8 cellular contexts compared by ENCODE assay signal in genomic region chr3:52685285-52685704, GRCh38. TPM values are rescaled to one million over a fixed set of nuclear protein-coding genes. Genes with fewer than 3 reads are reported as not detected.
DNase-seq lines count a peak whose midpoint lies in the region; ATAC-seq, FAIRE-seq and TF ChIP-seq lines count a peak whose summit lies in the region.

No MANE protein-coding gene starts in this region.

- CTCF ChIA-PET in OCI-LY7 (lab: Charles Lee; ENCODE audit: unreplicated experiment), result no interaction called here

- H3K27ac ChIP-seq in HUES64 (ENCODE audit: low read depth, low read length) (peak overlapping the region; percentile 94), OCI-LY7 (ENCODE audit: low read depth, low read length, poor library complexity, severe bottlenecking) (peak overlapping the region; percentile 81), esophagus squamous epithelium (peak overlapping the region; percentile 91 to 100 (median 97))

- H3K27me3 Mint-ChIP-seq in activated T-cell treated with anti-CD3 and anti-CD28 coated beads, Interleukin-2, amount 50 U/mL, for 72 hours (ENCODE audit: low read depth), result no peaks in the 10 kb centered on the region
- no peaks in the 10 kb centered on the region for H3K27me3 Mint-ChIP-seq in naive B cell
- H3K27me3 Mint-ChIP-seq in stimulated activated memory B cell treated with anti-CD40 and anti-IgM and Interleukin-4, amounts not matched to agents 10 μg/mL and 1 μg/mL and 100 μg/mL, for 72 hours, result no peaks in the 10 kb centered on the region

- H3K4me3 Mint-ChIP-seq in activated T-cell treated with anti-CD3 and anti-CD28 coated beads, Interleukin-2, amount 50 U/mL, for 72 hours, result peak overlapping the region; percentile 77 to 82
- H3K4me3 Mint-ChIP-seq in naive B cell, result peak overlapping the region; percentile 85 to 99 (median 94)
- H3K4me3 Mint-ChIP-seq in stimulated activated memory B cell treated with anti-CD40 and anti-IgM and Interleukin-4, amounts not matched to agents 10 μg/mL and 1 μg/mL and 100 μg/mL, for 72 hours, result peak overlapping the region; percentile 94

- H3K9ac ChIP-seq in HUES64 (ENCODE audit: low read depth, low read length), result peak overlapping the region; percentile 99

- intact Hi-C loops in OCI-LY7 (cut with micrococcal nuclease; ENCODE audit: unreplicated experiment), result loop anchor here (1.0 to 5.0 kb wide), 4 partner anchors 21 to 362 kb away; partner anchors contain the start of genes NISCH, SFMBT1, SPCS1 and UQCC5
- intact Hi-C loops in esophagus squamous epithelium (cut with DNase I), result loop anchor here (10.0 kb wide), 1 partner anchor 150 kb away; the partner anchor contains the start of genes NT5DC2 and UQCC5

- H3K27ac Mint-ChIP-seq in activated T-cell treated with anti-CD3 and anti-CD28 coated beads, Interleukin-2, amount 50 U/mL, for 72 hours, result peak overlapping the region; percentile 97
- H3K27ac Mint-ChIP-seq in naive B cell, result peak overlapping the region; percentile 96 to 99 (median 97)
- peak overlapping the region; percentile 94 for H3K27ac Mint-ChIP-seq in stimulated activated memory B cell treated with anti-CD40 and anti-IgM and Interleukin-4, amounts not matched to agents 10 μg/mL and 1 μg/mL and 100 μg/mL, for 72 hours

- no peaks in the 10 kb centered on the region for H3K9me2 ChIP-seq in OCI-LY7 (ENCODE audit: insufficient read depth, low read length)

- no peak for TF ChIP-seq POLR2A in esophagus squamous epithelium (IDR thresholded peaks at IDR 0.05)

- DNase-seq in D721Med (ENCODE audit: insufficient read length, low spot score), result peak; percentile 73
- peak; percentile 88 for DNase-seq in OCI-LY7 (ENCODE audit: low spot score)
- DNase-seq in activated T-cell treated with anti-CD3 and anti-CD28 coated beads, Interleukin-2, amount 50 U/mL, for 72 hours, result peak; percentile 90 to 91
- no peak for DNase-seq in esophagus squamous epithelium (lab: John Stamatoyannopoulos, UW)
- peak; percentile 83 for DNase-seq in naive B cell

- peak overlapping the region; percentile 91 for H3K4me3 ChIP-seq in HUES64 (ENCODE audit: low read length)
- peak overlapping the region; percentile 94 for H3K4me3 ChIP-seq in OCI-LY7 (ENCODE audit: low read depth, low read length, poor library complexity, severe bottlenecking)
- H3K4me3 ChIP-seq in esophagus squamous epithelium, result peak overlapping the region; percentile 49 to 90 (median 72)

- peaks cover 31% of the 10 kb centered on the region; the same call in 1 of the 2 replicates for H4K20me1 ChIP-seq in OCI-LY7 (ENCODE audit: insufficient read depth, low read length)

- no peak for FAIRE-seq in D721Med (lab: Jason Lieb, UNC)

- POLR2A ChIA-PET in OCI-LY7 (lab: Charles Lee), result interaction anchor here (0.6 to 1.0 kb wide), 5 partner anchors 21 to 1244 kb away, joined by 3 to 4 read pairs (median 3); partner anchors contain the start of genes GLT8D1 and SPCS1

- H3K9me3 ChIP-seq in HUES64 (ENCODE audit: insufficient read depth, low read depth, low read length), result no peaks in the 10 kb centered on the region
- H3K9me3 ChIP-seq in OCI-LY7 (ENCODE audit: low read length), result no peaks in the 10 kb centered on the region
- no peaks in the 10 kb centered on the region for H3K9me3 ChIP-seq in esophagus squamous epithelium

- H3K27me3 ChIP-seq in HUES64 (ENCODE audit: insufficient read depth, low read length) (no peaks in the 10 kb centered on the region), esophagus squamous epithelium (no peaks in the 10 kb centered on the region)

- H3K79me2 ChIP-seq in OCI-LY7 (ENCODE audit: insufficient read depth, low read depth, low read length), result peaks cover 89% of the 10 kb centered on the region

- H3K36me3 ChIP-seq in HUES64 (ENCODE audit: insufficient read depth, low read length), result peaks cover 54% of the 10 kb centered on the region
- H3K36me3 ChIP-seq in OCI-LY7 (ENCODE audit: insufficient read depth, low read length), result peaks cover 63% of the 10 kb centered on the region
- peaks cover 10 to 41% (median 24%) of the 10 kb centered on the region in 3 donors for H3K36me3 ChIP-seq in esophagus squamous epithelium

- under 1% methylated on average over 41 of the region's 41 CpGs for WGBS in HUES64
- WGBS in esophagus squamous epithelium, 2 donors, result 0 to 1% methylated on average over 17 to 18 of the region's 41 CpGs

- TF ChIP-seq CTCF in D721Med (IDR thresholded peaks at IDR 0.05; ENCODE audit: insufficient read depth, missing control alignments) (no peak), OCI-LY7 (conservative IDR thresholded peaks at IDR 0.05; ENCODE audit: low read length) (no peak), esophagus squamous epithelium (IDR thresholded peaks at IDR 0.05) (peak in 1 of 6 experiments; percentile 2)

- H2AFZ ChIP-seq in OCI-LY7 (ENCODE audit: low read length), result peak overlapping the region; percentile 45; the same call in 1 of the 2 replicates

- H3K36me3 Mint-ChIP-seq in activated T-cell treated with anti-CD3 and anti-CD28 coated beads, Interleukin-2, amount 50 U/mL, for 72 hours (ENCODE audit: insufficient read depth in 2 of 2), result peaks cover 19 to 38% of the 10 kb centered on the region in 2 donors
- H3K36me3 Mint-ChIP-seq in naive B cell, result peaks cover 9 to 17% of the 10 kb centered on the region in 2 donors
- H3K36me3 Mint-ChIP-seq in stimulated activated memory B cell treated with anti-CD40 and anti-IgM and Interleukin-4, amounts not matched to agents 10 μg/mL and 1 μg/mL and 100 μg/mL, for 72 hours, result peaks cover 30% of the 10 kb centered on the region

- ATAC-seq in GM21515 (IDR thresholded peaks at IDR 0.05; ENCODE audit: unreplicated experiment) (peak; percentile 63), naive B cell (ENCODE audit: low read depth in 2 of 2) (peak; percentile 76 to 80)
- ATAC-seq in activated T-cell treated with anti-CD3 and anti-CD28 coated beads, Interleukin-2, amount 50 U/mL, for 72 hours (replicated peaks in 1 of 2), result peak; percentile 79 to 86
- ATAC-seq in stimulated activated memory B cell treated with anti-CD40 and anti-IgM and Interleukin-4, amounts not matched to agents 10 μg/mL and 1 μg/mL and 100 μg/mL, for 72 hours, result peak; percentile 97

- BruUV-seq in OCI-LY7 (replicated peaks; lab: Mats Ljungman, UMichigan), result no TSS peak

- peaks cover 27% of the 10 kb centered on the region for H3K4me1 ChIP-seq in HUES64 (ENCODE audit: insufficient read depth, low read length)
- peaks cover 44% of the 10 kb centered on the region for H3K4me1 ChIP-seq in OCI-LY7 (ENCODE audit: insufficient read depth, low read length, poor library complexity, severe bottlenecking)
- peaks cover 11 to 80% (median 40%) of the 10 kb centered on the region in 3 donors for H3K4me1 ChIP-seq in esophagus squamous epithelium

- H3K4me2 ChIP-seq in OCI-LY7 (ENCODE audit: low read length), result peak overlapping the region; percentile 97

- H3K9me3 Mint-ChIP-seq in activated T-cell treated with anti-CD3 and anti-CD28 coated beads, Interleukin-2, amount 50 U/mL, for 72 hours, result no peaks in the 10 kb centered on the region
- H3K9me3 Mint-ChIP-seq in naive B cell, result no peaks in the 10 kb centered on the region
- no peaks in the 10 kb centered on the region for H3K9me3 Mint-ChIP-seq in stimulated activated memory B cell treated with anti-CD40 and anti-IgM and Interleukin-4, amounts not matched to agents 10 μg/mL and 1 μg/mL and 100 μg/mL, for 72 hours

- H3K4me1 Mint-ChIP-seq in activated T-cell treated with anti-CD3 and anti-CD28 coated beads, Interleukin-2, amount 50 U/mL, for 72 hours (ENCODE audit: low read depth), result peaks cover 90% of the 10 kb centered on the region
- H3K4me1 Mint-ChIP-seq in naive B cell, result peaks cover 15 to 50% (median 20%) of the 10 kb centered on the region in 3 donors
- peaks cover 48% of the 10 kb centered on the region for H3K4me1 Mint-ChIP-seq in stimulated activated memory B cell treated with anti-CD40 and anti-IgM and Interleukin-4, amounts not matched to agents 10 μg/mL and 1 μg/mL and 100 μg/mL, for 72 hours

RNA-seq across cellular contexts. Expression of gene PBRM1, which starts 0.4 kb away (rescaled TPM):
- polyA plus RNA-seq in HUES64 (2013, experiment 1 of 2), result 53.2 TPM
- 45.8 TPM for polyA plus RNA-seq in HUES64 (2013, experiment 2 of 2)
- 67.2 and 75.7 TPM in 2 replicates for total RNA-seq in OCI-LY7 (2014; rRNA removed; shearing (Covaris generic))
- total RNA-seq in OCI-LY7 (2022) (90.8 and 91.1 TPM in 2 replicates), esophagus squamous epithelium (10 to 100 TPM; 34.0 to 76.4 (median 63.7) TPM)
- 10 to 100 TPM; 66.2 to 66.7 TPM for total RNA-seq in activated T-cell treated with anti-CD3 and anti-CD28 coated beads, Interleukin-2, amount 50 U/mL, for 72 hours
- polyA plus RNA-seq in naive B cell (ENCODE audit: low read depth in 6 of 6), result 100 to 1,000 TPM in 3 of 6 donors, 10 to 100 TPM in 3; 88.7 to 133 (median 95.8) TPM

RNA-seq across cellular contexts. Expression of gene GNL3, which starts 0.5 kb away (rescaled TPM):
- 167 TPM for polyA plus RNA-seq in HUES64 (2013, experiment 1 of 2)
- 155 TPM for polyA plus RNA-seq in HUES64 (2013, experiment 2 of 2)
- total RNA-seq in OCI-LY7 (2014; rRNA removed; shearing (Covaris generic)), result 220 and 232 TPM in 2 replicates
- total RNA-seq in OCI-LY7 (2022) (147 and 182 TPM in 2 replicates), esophagus squamous epithelium (100 to 1,000 TPM in 3 of 4 donors, 10 to 100 TPM in 1; 95.8 to 184 (median 112) TPM)
- 100 to 1,000 TPM; 131 to 158 TPM for total RNA-seq in activated T-cell treated with anti-CD3 and anti-CD28 coated beads, Interleukin-2, amount 50 U/mL, for 72 hours
- polyA plus RNA-seq in naive B cell (ENCODE audit: low read depth in 6 of 6), result 10 to 100 TPM; 39.2 to 63.8 (median 58.2) TPM

RNA-seq across cellular contexts. Expression of gene GLT8D1, which starts 20.3 kb away (rescaled TPM):
- 34.7 TPM for polyA plus RNA-seq in HUES64 (2013, experiment 1 of 2)
- 52.9 TPM for polyA plus RNA-seq in HUES64 (2013, experiment 2 of 2)
- total RNA-seq in OCI-LY7 (2014; rRNA removed; shearing (Covaris generic)), result 35.6 and 39.6 TPM in 2 replicates
- total RNA-seq in OCI-LY7 (2022) (34.0 and 37.7 TPM in 2 replicates), esophagus squamous epithelium (10 to 100 TPM; 10.6 to 34.7 (median 26.0) TPM)
- total RNA-seq in activated T-cell treated with anti-CD3 and anti-CD28 coated beads, Interleukin-2, amount 50 U/mL, for 72 hours, result 10 to 100 TPM; 37.8 to 38.3 TPM
- polyA plus RNA-seq in naive B cell (ENCODE audit: low read depth in 6 of 6), result 10 to 100 TPM; 26.5 to 57.9 (median 41.4) TPM

RNA-seq across cellular contexts. Expression of gene SPCS1, which starts 20.6 kb away (rescaled TPM):
- 126 TPM for polyA plus RNA-seq in HUES64 (2013, experiment 1 of 2)
- 132 TPM for polyA plus RNA-seq in HUES64 (2013, experiment 2 of 2)
- total RNA-seq in OCI-LY7 (2014; rRNA removed; shearing (Covaris generic)), result 46.6 and 58.1 TPM in 2 replicates
- total RNA-seq in OCI-LY7 (2022) (73.8 and 81.6 TPM in 2 replicates), esophagus squamous epithelium (100 to 1,000 TPM in 3 of 4 donors, 10 to 100 TPM in 1; 65.8 to 138 (median 123) TPM)
- 100 to 1,000 TPM; 100 to 111 TPM for total RNA-seq in activated T-cell treated with anti-CD3 and anti-CD28 coated beads, Interleukin-2, amount 50 U/mL, for 72 hours
- polyA plus RNA-seq in naive B cell (ENCODE audit: low read depth in 6 of 6), result 100 to 1,000 TPM; 312 to 425 (median 327) TPM
